33 cellular contexts compared by ENCODE assay signal in the genomic region with DNA sequence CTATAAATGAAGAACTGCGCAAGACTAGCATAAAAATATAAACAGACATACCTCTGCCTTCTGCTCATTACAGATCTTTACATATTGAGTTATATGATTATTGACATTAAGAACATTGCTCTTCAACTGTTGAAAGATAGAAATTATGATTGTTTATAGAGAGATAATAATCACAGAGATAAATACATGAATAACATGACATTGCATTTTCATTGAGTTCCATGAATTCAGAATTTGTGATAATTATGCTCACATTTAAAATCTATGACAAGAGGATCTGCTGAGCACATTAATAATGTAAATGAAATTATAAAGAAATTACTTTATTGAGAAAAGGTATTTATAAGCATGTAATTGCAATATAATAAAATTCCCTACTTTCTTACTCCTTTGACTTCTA. TPM values are rescaled to one million over a fixed set of nuclear protein-coding genes. Genes with fewer than 3 reads are reported as not detected.
"Had no signal": no experiment of that assay in that cellular context is flagged by ENCODE, and none has a peak within 500 bp of the region (broad histone marks: within the 10 kb centered on the region; RNA-seq: fewer than 3 reads in every experiment).

No MANE protein-coding gene starts in this region.

- H3K27ac ChIP-seq: ascending aorta, cardiac muscle cell, VCaP had no signal

- H3K4me3 ChIP-seq: ascending aorta, cardiac muscle cell had no signal

- H3K36me3 ChIP-seq: ascending aorta had no signal

- DNase-seq: activated B cell treated with CpG ODN at 0.5 μM for 24 hours; activated CD4-positive, alpha-beta memory T cell treated with anti-CD3 and anti-CD28 coated beads for 36 hours; activated CD4-positive, alpha-beta T cell treated with anti-CD3 and anti-CD28 coated beads for 4 hours; activated CD4-positive, alpha-beta T cell treated with anti-CD3 and anti-CD28 coated beads, Interleukin-2, amount 10 ng/mL, durations not matched to agents 24 days and 14 days; activated CD4-positive, alpha-beta T cell treated with anti-CD3 and anti-CD28 coated beads, Interleukin-2, amount 50 U/mL, for 1 hour; activated CD4-positive, alpha-beta T cell treated with anti-CD3 and anti-CD28 coated beads, Interleukin-2, amount 50 U/mL, for 4 hours; activated CD4-positive, CD25-positive, alpha-beta regulatory T cell treated with anti-CD3 and anti-CD28 coated beads, Interleukin-2, amount 50 U/mL, for 72 hours; activated CD8-positive, alpha-beta memory T cell treated with anti-CD3 and anti-CD28 coated beads for 24 hours; activated CD8-positive, alpha-beta memory T cell treated with anti-CD3 and anti-CD28 coated beads, Interleukin-2, amount 10 ng/mL, durations not matched to agents 7 days and 5 days; activated CD8-positive, alpha-beta memory T cell treated with anti-CD3 and anti-CD28 coated beads, Interleukin-2, amount 50 U/mL, for 48 hours; activated CD8-positive, alpha-beta T cell treated with anti-CD3 and anti-CD28 coated beads, Interleukin-2, amount 10 ng/mL, durations not matched to agents 7 days and 5 days; activated effector memory CD4-positive, alpha-beta T cell treated with Interleukin-2 at 50 U/mL for 16 hours; activated gamma-delta T cell; activated naive CD4-positive, alpha-beta T cell treated with anti-CD3 and anti-CD28 coated beads, Interleukin-2, amount 10 ng/mL, durations not matched to agents 7 days and 5 days; activated naive CD4-positive, alpha-beta T cell treated with Interleukin-2 at 50 U/mL for 16 hours; activated naive CD8-positive, alpha-beta T cell treated with anti-CD3 and anti-CD28 coated beads, Interleukin-2, amount 10 ng/mL, durations not matched to agents 7 days and 5 days; activated naive CD8-positive, alpha-beta T cell treated with anti-CD3 and anti-CD28 coated beads, Interleukin-2, amount 50 U/mL, for 24 hours; activated T-cell treated with anti-CD3 and anti-CD28 coated beads, Interleukin-2, amount 50 U/mL, for 24 hours; activated T-cell treated with anti-CD3 and anti-CD28 coated beads, Interleukin-2, amount 50 U/mL, for 48 hours; amygdala; anterior cingulate cortex; caudate nucleus; cerebellar nuclear complex; T-helper 17 cell had no signal

- H3K4me1 ChIP-seq: ascending aorta had no signal

- H3K27me3 ChIP-seq: ascending aorta, cardiac muscle cell had no signal

- H3K27ac Mint-ChIP-seq: activated B cell treated with CpG ODN at 0.5 μM for 24 hours; activated CD4-positive, alpha-beta memory T cell treated with anti-CD3 and anti-CD28 coated beads for 36 hours; activated CD4-positive, alpha-beta T cell treated with anti-CD3 and anti-CD28 coated beads, Interleukin-2, amount 10 ng/mL, durations not matched to agents 24 days and 14 days; activated CD8-positive, alpha-beta memory T cell treated with anti-CD3 and anti-CD28 coated beads, Interleukin-2, amount 10 ng/mL, durations not matched to agents 7 days and 5 days; activated CD8-positive, alpha-beta T cell treated with anti-CD3 and anti-CD28 coated beads, Interleukin-2, amount 10 ng/mL, durations not matched to agents 7 days and 5 days; activated naive CD4-positive, alpha-beta T cell treated with anti-CD3 and anti-CD28 coated beads, Interleukin-2, amount 10 ng/mL, durations not matched to agents 7 days and 5 days; activated naive CD8-positive, alpha-beta T cell; activated naive CD8-positive, alpha-beta T cell treated with anti-CD3 and anti-CD28 coated beads, Interleukin-2, amount 10 ng/mL, durations not matched to agents 7 days and 5 days; activated naive CD8-positive, alpha-beta T cell treated with anti-CD3 and anti-CD28 coated beads, Interleukin-2, amount 50 U/mL, for 24 hours; activated T-cell treated with anti-CD3 and anti-CD28 coated beads, Interleukin-2, amount 50 U/mL, for 24 hours; activated T-helper 2 cell treated with anti-CD3 and anti-CD28 coated beads, Interferon-gamma antibody, Interleukin-2, Interleukin-4, amounts not matched to agents 10 μg/mL and 5 μg/mL and 100 μg/mL, durations not matched to agents 14 hours and 24 hours and 36 hours; brain; T-helper 17 cell had no signal

- H3K9me3 Mint-ChIP-seq: activated B cell treated with CpG ODN at 0.5 μM for 24 hours; activated CD4-positive, alpha-beta memory T cell treated with anti-CD3 and anti-CD28 coated beads for 36 hours; activated CD4-positive, alpha-beta T cell treated with anti-CD3 and anti-CD28 coated beads, Interleukin-2, amount 10 ng/mL, durations not matched to agents 24 days and 14 days; activated naive CD4-positive, alpha-beta T cell treated with anti-CD3 and anti-CD28 coated beads, Interleukin-2, amount 10 ng/mL, durations not matched to agents 7 days and 5 days; activated naive CD8-positive, alpha-beta T cell treated with anti-CD3 and anti-CD28 coated beads, Interleukin-2, amount 10 ng/mL, durations not matched to agents 7 days and 5 days; activated naive CD8-positive, alpha-beta T cell treated with anti-CD3 and anti-CD28 coated beads, Interleukin-2, amount 50 U/mL, for 24 hours; activated T-cell treated with anti-CD3 and anti-CD28 coated beads, Interleukin-2, amount 50 U/mL, for 24 hours; activated T-helper 2 cell treated with anti-CD3 and anti-CD28 coated beads, Interferon-gamma antibody, Interleukin-2, Interleukin-4, amounts not matched to agents 10 μg/mL and 5 μg/mL and 100 μg/mL, durations not matched to agents 14 hours and 24 hours and 36 hours; brain; central memory CD8-positive, alpha-beta T cell had no signal

- ATAC-seq: activated CD8-positive, alpha-beta memory T cell treated with anti-CD3 and anti-CD28 coated beads, Interleukin-2, amount 10 ng/mL, durations not matched to agents 7 days and 5 days; activated CD8-positive, alpha-beta T cell treated with anti-CD3 and anti-CD28 coated beads, Interleukin-2, amount 10 ng/mL, durations not matched to agents 7 days and 5 days; activated naive CD8-positive, alpha-beta T cell treated with anti-CD3 and anti-CD28 coated beads, Interleukin-2, amount 50 U/mL, for 24 hours; T-helper 17 cell had no signal

- H3K9me3 ChIP-seq: ascending aorta had no signal

- FAIRE-seq: bronchial epithelial cell, TTC549 had no signal

RNA-seq across cellular contexts. Expression of gene KIF18A, which starts 24.8 kb away (rescaled TPM):
- total RNA-seq: ascending aorta had no signal
